ENCODE assay signal across 15 cellular contexts in genomic region chr3:31909455-31909854, GRCh38.
"Had no signal": no experiment of that assay in that cellular context is flagged by ENCODE, and none has a peak within 500 bp of the region (broad histone marks: within the 10 kb centered on the region; RNA-seq: fewer than 3 reads in every experiment).

No MANE protein-coding gene starts in this region.

- H3K36me3 Mint-ChIP-seq: natural killer cell; stimulated activated effector memory CD8-positive, alpha-beta T cell treated with anti-CD3 and anti-CD28 coated beads, Interleukin-12 subunit alpha, Interleukin-12 subunit beta, amount 100 ng/mL, for 72 hours had no signal

- H3K27me3 ChIP-seq: esophagus muscularis mucosa, gastroesophageal sphincter, sigmoid colon had no signal

- H3K4me1 Mint-ChIP-seq: natural killer cell; stimulated activated effector memory CD8-positive, alpha-beta T cell treated with anti-CD3 and anti-CD28 coated beads, Interleukin-12 subunit alpha, Interleukin-12 subunit beta, amount 100 ng/mL, for 72 hours had no signal

- H3K27ac Mint-ChIP-seq: dendritic cell treated with granulocyte-macrophage colony-stimulating factor and Interleukin-4, amounts not matched to agents 40 ng/mL and 50 ng/mL, for 4 days; natural killer cell; stimulated activated effector memory CD8-positive, alpha-beta T cell treated with anti-CD3 and anti-CD28 coated beads, Interleukin-12 subunit alpha, Interleukin-12 subunit beta, amount 100 ng/mL, for 72 hours had no signal

- H3K36me3 ChIP-seq: esophagus muscularis mucosa, gastroesophageal sphincter, sigmoid colon had no signal

- H3K27ac ChIP-seq: esophagus muscularis mucosa, gastroesophageal sphincter, sigmoid colon had no signal

- H3K4me3 Mint-ChIP-seq: dendritic cell treated with granulocyte-macrophage colony-stimulating factor and Interleukin-4, amounts not matched to agents 40 ng/mL and 50 ng/mL, for 4 days; natural killer cell; stimulated activated effector memory CD8-positive, alpha-beta T cell treated with anti-CD3 and anti-CD28 coated beads, Interleukin-12 subunit alpha, Interleukin-12 subunit beta, amount 100 ng/mL, for 72 hours had no signal

- ATAC-seq: gastroesophageal sphincter; natural killer cell; stimulated activated effector memory CD8-positive, alpha-beta T cell treated with anti-CD3 and anti-CD28 coated beads, Interleukin-12 subunit alpha, Interleukin-12 subunit beta, amount 100 ng/mL, for 72 hours had no signal

- H3K4me1 ChIP-seq: gastroesophageal sphincter, sigmoid colon had no signal

- DNase-seq: activated CD4-positive, CD25-positive, alpha-beta regulatory T cell treated with anti-CD3 and anti-CD28 coated beads, Interleukin-2, amount 50 U/mL, for 72 hours; activated CD8-positive, alpha-beta memory T cell treated with anti-CD3 and anti-CD28 coated beads for 24 hours; activated CD8-positive, alpha-beta memory T cell treated with anti-CD3 and anti-CD28 coated beads, Interleukin-2, amount 50 U/mL, for 48 hours; activated effector memory CD4-positive, alpha-beta T cell treated with Interleukin-2 at 50 U/mL for 16 hours; activated naive CD4-positive, alpha-beta T cell treated with anti-CD3 and anti-CD28 coated beads, Interleukin-2, amount 50 U/mL, for 16 hours; activated T-cell treated with anti-CD3 and anti-CD28 coated beads, Interleukin-2, amount 50 U/mL, for 48 hours; effector CD8-positive, alpha-beta T cell; natural killer cell; sigmoid colon; stimulated activated CD4-positive, alpha-beta T cell treated with anti-CD3 and anti-CD28 coated beads, Interleukin-4, amount 100 ng/mL, for 24 hours; T-helper 9 cell had no signal

- H3K9me3 ChIP-seq: esophagus muscularis mucosa, gastroesophageal sphincter, sigmoid colon had no signal

- H3K9me3 Mint-ChIP-seq: dendritic cell treated with granulocyte-macrophage colony-stimulating factor and Interleukin-4, amounts not matched to agents 40 ng/mL and 50 ng/mL, for 4 days; natural killer cell; stimulated activated effector memory CD8-positive, alpha-beta T cell treated with anti-CD3 and anti-CD28 coated beads, Interleukin-12 subunit alpha, Interleukin-12 subunit beta, amount 100 ng/mL, for 72 hours had no signal

- H3K27me3 Mint-ChIP-seq: dendritic cell treated with granulocyte-macrophage colony-stimulating factor and Interleukin-4, amounts not matched to agents 40 ng/mL and 50 ng/mL, for 4 days had no signal

- H3K4me3 ChIP-seq: esophagus muscularis mucosa, gastroesophageal sphincter, sigmoid colon had no signal
